ENCODE assay signal across 8 cellular contexts in the genomic region with DNA sequence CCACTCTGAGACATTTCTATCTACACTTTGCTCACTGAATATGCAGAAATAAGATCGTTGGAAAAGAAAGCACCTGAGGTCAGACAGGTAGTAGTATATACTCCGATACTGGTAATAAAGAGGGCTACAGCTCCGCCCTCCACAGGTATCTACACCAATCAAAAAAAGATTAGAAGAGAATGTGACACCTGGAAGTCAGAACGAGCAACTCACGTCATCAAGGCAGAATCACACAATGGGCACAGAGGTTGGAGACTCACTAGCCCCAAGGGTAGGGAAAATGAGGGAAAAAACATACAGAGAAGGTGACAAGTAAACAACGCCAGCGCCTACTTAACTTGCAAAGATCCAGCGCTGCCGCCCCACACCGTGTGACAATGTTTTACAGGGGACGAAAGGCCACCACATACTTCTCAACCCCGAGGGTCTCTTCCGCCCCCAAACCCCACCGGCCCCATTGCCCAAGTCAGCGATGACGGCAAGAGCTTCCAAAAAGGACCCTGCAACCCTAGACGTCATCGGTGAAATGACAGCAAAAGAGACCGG. TPM values are rescaled to one million over a fixed set of nuclear protein-coding genes. Genes with fewer than 3 reads are reported as not detected.
DNase-seq lines count a peak whose midpoint lies in the region; ATAC-seq, FAIRE-seq and TF ChIP-seq lines count a peak whose summit lies in the region.

No MANE protein-coding gene starts in this region.

- TF ChIP-seq CTCF in brain (conservative IDR thresholded peaks at IDR 0.05), result no peak

- ATAC-seq in GM19467 (IDR thresholded peaks at IDR 0.05; ENCODE audit: unreplicated experiment) (peak; percentile 29), sciatic nerve (peak; percentile 20), HG03039 (IDR thresholded peaks at IDR 0.05; ENCODE audit: unreplicated experiment) (no peak)

- peak overlapping the region; percentile 95 to 98 (median 97) for H3K27ac Mint-ChIP-seq in brain

- H3K9me3 ChIP-seq in HUES6 (ENCODE audit: control insufficient read depth, insufficient read depth, low read depth, low read length), result no peaks in the 10 kb centered on the region
- H3K9me3 ChIP-seq in iPS-18a (ENCODE audit: control insufficient read depth, low read depth, low read length), result no peaks in the 10 kb centered on the region

- no peaks in the 10 kb centered on the region for H3K27me3 ChIP-seq in HUES6 (ENCODE audit: control insufficient read depth, insufficient read depth, low read length)
- no peaks in the 10 kb centered on the region for H3K27me3 ChIP-seq in iPS-18a (ENCODE audit: control insufficient read depth, insufficient read depth, low read length)

- peak overlapping the region; percentile 54; the same call in 1 of the 2 replicates for H3K27ac ChIP-seq in HUES6 (ENCODE audit: low read depth, low read length)
- H3K27ac ChIP-seq in iPS-18a (ENCODE audit: low read length), result peak overlapping the region; percentile 74

- peak overlapping the region; percentile 82 for H3K4me3 ChIP-seq in HUES6 (ENCODE audit: low read depth, low read length)
- H3K4me3 ChIP-seq in iPS-18a (ENCODE audit: low read length), result peak overlapping the region; percentile 91

- no peak for FAIRE-seq in RCC 7860 (lab: Jason Lieb, UNC)

- H3K4me3 Mint-ChIP-seq in brain, result peak overlapping the region; percentile 88 to 97 (median 93)

- peaks cover 10% of the 10 kb centered on the region for H3K4me1 ChIP-seq in HUES6 (ENCODE audit: control insufficient read depth, insufficient read depth, low read length)
- peaks cover 15% of the 10 kb centered on the region for H3K4me1 ChIP-seq in iPS-18a (ENCODE audit: control insufficient read depth, low read depth, low read length)

- H3K9me3 Mint-ChIP-seq in brain, result peaks cover 0 to 5% (median 0%) of the 10 kb centered on the region in 5 experiments

- no peaks in the 10 kb centered on the region for H3K36me3 Mint-ChIP-seq in brain

- intact Hi-C loops in sciatic nerve (cut with DNase I), result no loop called here

- peaks cover 7% of the 10 kb centered on the region for H3K27me3 Mint-ChIP-seq in brain

- H3K9ac ChIP-seq in HUES6 (ENCODE audit: low read length) (peak overlapping the region; percentile 76), iPS-18a (ENCODE audit: low read length) (peak overlapping the region; percentile 83)

- H3K4me1 Mint-ChIP-seq in brain, result peaks cover 42% of the 10 kb centered on the region

- DNase-seq in DMS153 treated with DMSO at 0.1 percent for 48 hours (lab: John Stamatoyannopoulos, UW; ENCODE audit: unreplicated experiment) (peak; percentile 20), RCC 7860 (ENCODE audit: low spot score) (peak; percentile 12), sciatic nerve (ENCODE audit: low spot score) (no peak)

- no peaks in the 10 kb centered on the region for H3K36me3 ChIP-seq in HUES6 (ENCODE audit: control insufficient read depth, insufficient read depth, low read length)
- H3K36me3 ChIP-seq in iPS-18a (ENCODE audit: control insufficient read depth, low read depth, low read length), result no peaks in the 10 kb centered on the region

RNA-seq across cellular contexts. Expression of gene LMBRD1, which starts 0.7 kb away (rescaled TPM):
- 48.7 TPM for polyA plus RNA-seq in brain (ENCODE audit: insufficient read depth, low read depth, low replicate concordance)
- total RNA-seq in sciatic nerve, result 95.8 TPM
